In genomic region chr12:99914206-99914605, GRCh38 we compare ENCODE assay signal across 13 cellular contexts.
"Had no signal": no experiment of that assay in that cellular context is flagged by ENCODE, and none has a peak within 500 bp of the region (broad histone marks: within the 10 kb centered on the region; RNA-seq: fewer than 3 reads in every experiment).

No MANE protein-coding gene starts in this region.

- H3K4me1 ChIP-seq: parathyroid adenoma, vagina had no signal

- H3K9ac ChIP-seq: parathyroid adenoma had no signal

- H3K27me3 ChIP-seq: adrenal gland, neutrophil, transverse colon, vagina had no signal

- H3K36me3 ChIP-seq: adrenal gland, neutrophil, transverse colon, vagina, WERI-Rb-1 had no signal

- H3K27ac ChIP-seq: adrenal gland, neutrophil, parathyroid adenoma, transverse colon, vagina, WERI-Rb-1 had no signal

- H3K9me3 ChIP-seq: adrenal gland, neutrophil, transverse colon, vagina had no signal

- DNase-seq: activated CD4-positive, alpha-beta T cell treated with anti-CD3 and anti-CD28 coated beads, Interleukin-2, amount 50 U/mL, for 4 hours; activated gamma-delta T cell treated with Interleukin-2 at 50 U/mL for 16 hours; adrenal gland; effector memory CD8-positive, alpha-beta T cell; natural killer cell; stimulated activated naive B cell treated with anti-CD40 and anti-IgM and Interleukin-4, amounts not matched to agents 10 μg/mL and 1 μg/mL and 100 μg/mL, for 72 hours; substantia nigra; transverse colon; WERI-Rb-1 had no signal

- H3K4me3 ChIP-seq: adrenal gland, transverse colon, vagina had no signal

- ATAC-seq: activated naive CD4-positive, alpha-beta T cell treated with anti-CD3 and anti-CD28 coated beads, Interleukin-2, amount 50 U/mL, for 72 hours; effector memory CD8-positive, alpha-beta T cell; natural killer cell; stimulated activated naive B cell treated with anti-CD40 and anti-IgM and Interleukin-4, amounts not matched to agents 10 μg/mL and 1 μg/mL and 100 μg/mL, for 72 hours had no signal

- H3K79me2 ChIP-seq: parathyroid adenoma had no signal
